Comparison of ENCODE assay signal across 9 cellular contexts in the genomic region with DNA sequence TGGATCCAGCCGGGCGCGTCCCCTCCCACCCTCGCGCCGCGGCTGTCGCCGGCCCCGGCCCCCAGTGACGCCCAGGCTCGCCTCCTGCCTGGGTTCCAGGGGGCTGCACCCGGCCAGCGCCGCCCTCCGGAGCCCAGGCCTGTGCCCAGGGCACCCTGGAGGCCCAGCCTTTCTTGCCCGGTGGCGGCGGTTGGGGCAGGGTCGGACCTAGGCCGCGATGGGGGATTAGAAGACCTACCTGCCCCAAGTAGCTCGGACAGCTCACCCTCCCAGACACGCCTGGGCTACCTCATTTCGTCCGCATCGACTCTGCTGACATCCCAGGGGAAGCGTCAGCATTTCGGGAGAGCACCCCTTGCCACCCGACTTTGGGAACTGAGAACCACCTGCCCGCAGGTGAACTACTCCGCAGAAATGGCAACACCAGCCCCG. TPM values are rescaled to one million over a fixed set of nuclear protein-coding genes. Genes with fewer than 3 reads are reported as not detected.
A peak's percentile ranks its signal among the peaks of the same experiment; 100 is the strongest.
DNase-seq lines count a peak whose midpoint lies in the region; ATAC-seq, FAIRE-seq and TF ChIP-seq lines count a peak whose summit lies in the region.
"Had no signal": no experiment of that assay in that cellular context is flagged by ENCODE, and none has a peak within 500 bp of the region (broad histone marks: within the 10 kb centered on the region; RNA-seq: fewer than 3 reads in every experiment).

No MANE protein-coding gene starts in this region.

- H3K4me1 Mint-ChIP-seq in T-helper 2 cell treated with Interferon-gamma antibody and Interleukin-4, amounts not matched to agents 5 μg/mL and 100 μg/mL, for 36 hours (ENCODE audit: low read depth) = peaks cover 30% of the 10 kb centered on the region

- H3K9me3 ChIP-seq in kidney (ENCODE audit: control insufficient read depth in 1 of 2, low read length in 2 of 2) (no peaks in the 10 kb centered on the region), subcutaneous abdominal adipose tissue (ENCODE audit: control insufficient read depth in 5 of 5, low read length in 5 of 5) (no peaks in the 10 kb centered on the region)

- no peaks in the 10 kb centered on the region for H3K9me3 Mint-ChIP-seq in T-helper 2 cell treated with Interferon-gamma antibody and Interleukin-4, amounts not matched to agents 5 μg/mL and 100 μg/mL, for 36 hours

- H3K4me1 ChIP-seq in kidney (ENCODE audit: control insufficient read depth in 1 of 2, insufficient read depth in 1 of 2, low read depth in 1 of 2, low read length in 2 of 2) (peaks cover 3 to 12% of the 10 kb centered on the region in 2 donors), subcutaneous abdominal adipose tissue (ENCODE audit: control insufficient read depth in 5 of 5, insufficient read depth in 5 of 5, low read length in 5 of 5) (peaks cover 5 to 20% (median 14%) of the 10 kb centered on the region in 5 donors)

- peaks cover 11% of the 10 kb centered on the region for H3K27me3 Mint-ChIP-seq in T-helper 2 cell treated with Interferon-gamma antibody and Interleukin-4, amounts not matched to agents 5 μg/mL and 100 μg/mL, for 36 hours (ENCODE audit: low read depth)

- intact Hi-C loops in kidney (cut with DNase I) = no loop called here

- H3K4me3 ChIP-seq in kidney (ENCODE audit: low read length in 2 of 2) = no peak overlapping the region
- peak overlapping the region in 3 of 5 donors; percentile 48 to 63 (median 59) for H3K4me3 ChIP-seq in subcutaneous abdominal adipose tissue (ENCODE audit: low read depth in 1 of 5, low read length in 5 of 5)

- ATAC-seq in HG03342 (IDR thresholded peaks at IDR 0.05; ENCODE audit: unreplicated experiment) = no peak

- peaks cover 4 to 20% (median 12%) of the 10 kb centered on the region in 5 donors for H3K27me3 ChIP-seq in subcutaneous abdominal adipose tissue (ENCODE audit: control insufficient read depth in 5 of 5, insufficient read depth in 4 of 5, low read length in 5 of 5)

- TF ChIP-seq CTCF in kidney (IDR thresholded peaks at IDR 0.05; ENCODE audit: borderline replicate concordance, extremely low read depth, insufficient read depth) = no peak

- no peak for DNase-seq in T-helper 2 cell treated with Interferon-gamma antibody and Interleukin-4, amounts not matched to agents 5 μg/mL and 100 μg/mL, for 36 hours (ENCODE audit: low spot score)
- DNase-seq in T-helper 2 cell = no peak
- no peak for DNase-seq in kidney
- DNase-seq in NOMO-1 treated with DMSO at 0.1 percent for 48 hours (lab: John Stamatoyannopoulos, UW; ENCODE audit: unreplicated experiment) = no peak
- DNase-seq in AG08396 (ENCODE audit: low spot score) = no peak
- DNase-seq: NCI-H2081 treated with DMSO at 0.1 percent for 48 hours had no signal

- FAIRE-seq in kidney (lab: Jason Lieb, UNC) = no peak

- H3K4me3 Mint-ChIP-seq in T-helper 2 cell treated with Interferon-gamma antibody and Interleukin-4, amounts not matched to agents 5 μg/mL and 100 μg/mL, for 36 hours = peak overlapping the region; percentile 79

- peak overlapping the region; percentile 89 for H3K27ac Mint-ChIP-seq in T-helper 2 cell treated with Interferon-gamma antibody and Interleukin-4, amounts not matched to agents 5 μg/mL and 100 μg/mL, for 36 hours

- H3K9ac ChIP-seq in kidney (ENCODE audit: low read length in 2 of 2) = no peak overlapping the region
- peak overlapping the region in 2 of 5 donors; percentile 39 to 72 for H3K9ac ChIP-seq in subcutaneous abdominal adipose tissue (ENCODE audit: low read length in 5 of 5)

- peak overlapping the region; percentile 36 for H3K27ac ChIP-seq in angular gyrus (ENCODE audit: low read depth, low read length)
- peak overlapping the region; percentile 41 to 51 for H3K27ac ChIP-seq in kidney (ENCODE audit: low read depth in 2 of 2, low read length in 2 of 2)
- no peak overlapping the region for H3K27ac ChIP-seq in subcutaneous abdominal adipose tissue (ENCODE audit: low read depth, low read length)

- peaks cover 43% of the 10 kb centered on the region for H3K36me3 Mint-ChIP-seq in T-helper 2 cell treated with Interferon-gamma antibody and Interleukin-4, amounts not matched to agents 5 μg/mL and 100 μg/mL, for 36 hours (ENCODE audit: low read depth)

- H3K36me3 ChIP-seq in kidney (ENCODE audit: control insufficient read depth in 1 of 2, insufficient read depth in 2 of 2, low read length in 2 of 2) (no peaks in the 10 kb centered on the region), subcutaneous abdominal adipose tissue (ENCODE audit: control insufficient read depth in 5 of 5, insufficient read depth in 5 of 5, low read length in 5 of 5) (no peaks in the 10 kb centered on the region)

RNA-seq across cellular contexts. Expression of gene ARL4C, which starts 0.7 kb away (rescaled TPM):
- total RNA-seq in kidney = 62.0 TPM
- polyA plus RNA-seq in kidney (ENCODE audit: insufficient read depth, low read depth, low replicate concordance) = 2.7 TPM

Comparison
In these comparisons a context has a peak if more than half of its experiments do, and no peak if none do; other contexts are left out.
1. H3K4me3 ChIP-seq: peak in subcutaneous abdominal adipose tissue (3 of 5); none in kidney (0 of 2).